In the genomic region with DNA sequence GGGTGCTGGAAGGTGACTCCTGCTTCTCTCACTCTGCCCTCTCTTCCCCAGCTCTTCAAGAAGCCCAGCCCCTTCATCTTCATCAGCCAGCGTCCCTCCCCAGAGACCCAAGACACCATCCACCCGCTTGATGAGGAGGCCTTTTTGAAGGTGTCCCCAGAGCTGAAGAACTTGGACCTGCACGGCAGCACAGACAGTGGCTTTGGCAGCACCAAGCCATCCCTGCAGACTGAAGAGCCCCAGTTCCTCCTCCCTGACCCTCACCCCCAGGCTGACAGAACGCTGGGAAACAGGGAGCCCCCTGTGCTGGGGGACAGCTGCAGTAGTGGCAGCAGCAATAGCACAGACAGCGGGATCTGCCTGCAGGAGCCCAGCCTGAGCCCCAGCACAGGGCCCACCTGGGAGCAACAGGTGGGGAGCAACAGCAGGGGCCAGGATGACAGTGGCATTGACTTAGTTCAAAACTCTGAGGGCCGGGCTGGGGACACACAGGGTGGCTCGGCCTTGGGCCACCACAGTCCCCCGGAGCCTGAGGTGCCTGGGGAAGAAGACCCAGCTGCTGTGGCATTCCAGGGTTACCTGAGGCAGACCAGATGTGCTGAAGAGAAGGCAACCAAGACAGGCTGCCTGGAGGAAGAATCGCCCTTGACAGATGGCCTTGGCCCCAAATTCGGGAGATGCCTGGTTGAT, we compare ENCODE assay signal across 22 cellular contexts. TPM values are rescaled to one million over a fixed set of nuclear protein-coding genes. Genes with fewer than 3 reads are reported as not detected.
DNase-seq lines count a peak whose midpoint lies in the region; ATAC-seq and TF ChIP-seq lines count a peak whose summit lies in the region.
"Had no signal": no experiment of that assay in that cellular context is flagged by ENCODE, and none has a peak within 500 bp of the region (broad histone marks: within the 10 kb centered on the region; RNA-seq: fewer than 3 reads in every experiment).

No MANE protein-coding gene starts in this region.

- no peaks in the 10 kb centered on the region for H3K9me3 Mint-ChIP-seq in CD4-positive, alpha-beta T cell

- peak overlapping the region; percentile 88 for H3K27ac Mint-ChIP-seq in CD4-positive, alpha-beta T cell

- no peak for TF ChIP-seq CTCF in CD4-positive, alpha-beta T cell (IDR thresholded peaks at IDR 0.05)

- H3K27ac ChIP-seq in CD4-positive, alpha-beta T cell (ENCODE audit: low read depth, low read length) = peak overlapping the region; percentile 33
- H3K27ac ChIP-seq: PC-9, sigmoid colon, SK-N-MC, thyroid gland had no signal

- no peaks in the 10 kb centered on the region for H3K27me3 ChIP-seq in CD4-positive, alpha-beta T cell (ENCODE audit: control insufficient read depth, insufficient read depth, low read length)
- H3K27me3 ChIP-seq: sigmoid colon, thyroid gland had no signal

- no peaks in the 10 kb centered on the region for H3K9me3 ChIP-seq in CD4-positive, alpha-beta T cell (ENCODE audit: control insufficient read depth, low read length)
- H3K9me3 ChIP-seq: sigmoid colon, thyroid gland had no signal

- POLR2A ChIA-PET in CD4-positive, alpha-beta T cell (lab: Charles Lee) = interaction anchor here (1.1 to 24.2 kb wide), 6 partner anchors 4 to 53 kb away, joined by 5 to 392 read pairs (median 168); a partner anchor contains a TSS

- no peak overlapping the region for H3K4me3 Mint-ChIP-seq in CD4-positive, alpha-beta T cell

- H3K36me3 Mint-ChIP-seq in CD4-positive, alpha-beta T cell (ENCODE audit: low read depth) = peaks cover 94% of the 10 kb centered on the region

- CTCF ChIA-PET in CD4-positive, alpha-beta T cell (lab: Charles Lee) = interaction anchor here (0.7 kb wide), 1 partner anchor 8 kb away, joined by 3 read pairs; no protein-coding TSS in a partner anchor

- peak in 1 of 10 experiments; percentile 29 for DNase-seq in CD4-positive, alpha-beta T cell
- peak; percentile 10 for DNase-seq in activated CD8-positive, alpha-beta memory T cell treated with anti-CD3 and anti-CD28 coated beads, Interleukin-2, amount 50 U/mL, for 4 hours
- DNase-seq in mesenteric fat pad (ENCODE audit: low spot score) (peak; percentile 82), GOT3 (lab: John Stamatoyannopoulos, UW) (no peak)
- DNase-seq in effector CD8-positive, alpha-beta T cell (lab: John Stamatoyannopoulos, UW) = no peak
- DNase-seq: amygdala; central memory CD4-positive, alpha-beta T cell; DMS153; hypothalamus; KBM-7; kidney glomerular epithelial cell; NCI-H1092; NCI-H526 treated with DMSO at 0.1 percent for 48 hours; PC-9; sigmoid colon; stimulated activated CD4-positive, alpha-beta T cell treated with anti-CD3 and anti-CD28 coated beads, Interleukin-2, amount 100 ng/mL, for 24 hours; thyroid gland had no signal

- peaks cover 86% of the 10 kb centered on the region for H3K4me1 Mint-ChIP-seq in CD4-positive, alpha-beta T cell (ENCODE audit: low read depth)

- intact Hi-C loops in CD4-positive, alpha-beta T cell (cut with DNase I, micrococcal nuclease) = no loop called here

- H3K27me3 Mint-ChIP-seq in CD4-positive, alpha-beta T cell = no peaks in the 10 kb centered on the region

- ATAC-seq in CD4-positive, alpha-beta T cell (ENCODE audit: poor library complexity) = no peak
- ATAC-seq in GM21528 (IDR thresholded peaks at IDR 0.05; ENCODE audit: low FRiP score, unreplicated experiment) = peak; percentile 5
- ATAC-seq in GM19324 (IDR thresholded peaks at IDR 0.05; ENCODE audit: low FRiP score, unreplicated experiment) = no peak
- ATAC-seq in GM21786 (IDR thresholded peaks at IDR 0.05; ENCODE audit: unreplicated experiment) = no peak

RNA-seq across cellular contexts. Expression of a gene that starts 12.6 kb away (rescaled TPM):
- 100 to 1,000 TPM; 193 to 203 TPM for total RNA-seq in CD4-positive, alpha-beta T cell
- total RNA-seq in mesenteric fat pad = 32.1 TPM
- total RNA-seq: osteocyte, PC-9 had no signal

Comparison
In these comparisons a context has a peak if more than half of its experiments do, and no peak if none do; other contexts are left out.
1. DNase-seq: peak in activated CD8-positive, alpha-beta memory T cell treated with anti-CD3 and anti-CD28 coated beads, Interleukin-2, amount 50 U/mL, for 4 hours (single experiment) and mesenteric fat pad (single experiment); none in GOT3 (single experiment) and effector CD8-positive, alpha-beta T cell (single experiment).